In the genomic region with DNA sequence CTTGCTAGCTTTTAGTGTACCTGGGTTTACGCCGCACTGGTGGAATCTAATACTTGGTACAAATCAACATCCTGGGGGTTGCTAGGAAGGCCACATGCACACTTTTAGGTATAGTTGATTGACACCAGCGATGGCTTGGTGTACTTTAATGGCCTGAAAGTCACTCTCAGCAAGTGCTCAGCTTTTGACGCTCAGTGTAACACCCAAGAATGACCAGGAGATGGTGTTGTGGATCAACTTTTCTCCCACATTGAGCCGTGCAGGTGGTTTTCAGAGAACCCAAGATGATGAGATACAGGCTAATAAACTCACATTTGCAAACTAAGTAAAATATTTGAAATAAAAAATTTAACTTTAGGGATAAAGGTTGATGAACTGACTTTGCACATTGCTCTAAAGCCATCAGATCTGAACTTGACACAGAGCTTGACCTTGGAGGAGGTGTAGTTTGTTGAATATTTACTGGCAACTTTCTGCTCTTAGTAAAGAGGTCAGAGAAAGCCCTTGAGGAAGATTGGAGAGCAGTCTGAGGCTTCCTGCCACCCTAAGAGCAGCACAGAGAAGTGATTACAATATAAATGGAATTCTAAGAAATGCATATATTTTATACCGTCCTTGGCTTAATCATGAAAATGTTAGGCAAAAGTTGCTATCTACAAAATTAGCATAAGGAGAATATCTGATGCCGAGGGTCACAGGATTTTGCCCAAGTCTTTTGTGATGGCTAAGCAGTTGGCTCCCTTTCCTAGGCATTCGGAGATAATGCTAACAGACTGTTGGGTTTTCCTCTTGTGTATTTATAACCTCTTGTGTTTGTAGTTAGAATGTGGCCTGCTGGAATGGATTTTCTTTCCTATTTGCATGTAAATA, we compare ENCODE assay signal across 1 cellular context.
TF ChIP-seq lines count a peak whose summit lies in the region.

No MANE protein-coding gene starts in this region.

TF ChIP-seq in Ishikawa, 13 proteins besides CTCF, POLR2A, EP300 and RAD21 (continued from another document):
- TF ChIP-seq, protein P1, sequence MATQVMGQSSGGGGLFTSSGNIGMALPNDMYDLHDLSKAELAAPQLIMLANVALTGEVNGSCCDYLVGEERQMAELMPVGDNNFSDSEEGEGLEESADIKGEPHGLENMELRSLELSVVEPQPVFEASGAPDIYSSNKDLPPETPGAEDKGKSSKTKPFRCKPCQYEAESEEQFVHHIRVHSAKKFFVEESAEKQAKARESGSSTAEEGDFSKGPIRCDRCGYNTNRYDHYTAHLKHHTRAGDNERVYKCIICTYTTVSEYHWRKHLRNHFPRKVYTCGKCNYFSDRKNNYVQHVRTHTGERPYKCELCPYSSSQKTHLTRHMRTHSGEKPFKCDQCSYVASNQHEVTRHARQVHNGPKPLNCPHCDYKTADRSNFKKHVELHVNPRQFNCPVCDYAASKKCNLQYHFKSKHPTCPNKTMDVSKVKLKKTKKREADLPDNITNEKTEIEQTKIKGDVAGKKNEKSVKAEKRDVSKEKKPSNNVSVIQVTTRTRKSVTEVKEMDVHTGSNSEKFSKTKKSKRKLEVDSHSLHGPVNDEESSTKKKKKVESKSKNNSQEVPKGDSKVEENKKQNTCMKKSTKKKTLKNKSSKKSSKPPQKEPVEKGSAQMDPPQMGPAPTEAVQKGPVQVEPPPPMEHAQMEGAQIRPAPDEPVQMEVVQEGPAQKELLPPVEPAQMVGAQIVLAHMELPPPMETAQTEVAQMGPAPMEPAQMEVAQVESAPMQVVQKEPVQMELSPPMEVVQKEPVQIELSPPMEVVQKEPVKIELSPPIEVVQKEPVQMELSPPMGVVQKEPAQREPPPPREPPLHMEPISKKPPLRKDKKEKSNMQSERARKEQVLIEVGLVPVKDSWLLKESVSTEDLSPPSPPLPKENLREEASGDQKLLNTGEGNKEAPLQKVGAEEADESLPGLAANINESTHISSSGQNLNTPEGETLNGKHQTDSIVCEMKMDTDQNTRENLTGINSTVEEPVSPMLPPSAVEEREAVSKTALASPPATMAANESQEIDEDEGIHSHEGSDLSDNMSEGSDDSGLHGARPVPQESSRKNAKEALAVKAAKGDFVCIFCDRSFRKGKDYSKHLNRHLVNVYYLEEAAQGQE (IDR thresholded peaks at IDR 0.05; ENCODE audit: low read depth) = no peak
TF ChIP-seq in Ishikawa: peak in this region for 0.
